In the genomic region with DNA sequence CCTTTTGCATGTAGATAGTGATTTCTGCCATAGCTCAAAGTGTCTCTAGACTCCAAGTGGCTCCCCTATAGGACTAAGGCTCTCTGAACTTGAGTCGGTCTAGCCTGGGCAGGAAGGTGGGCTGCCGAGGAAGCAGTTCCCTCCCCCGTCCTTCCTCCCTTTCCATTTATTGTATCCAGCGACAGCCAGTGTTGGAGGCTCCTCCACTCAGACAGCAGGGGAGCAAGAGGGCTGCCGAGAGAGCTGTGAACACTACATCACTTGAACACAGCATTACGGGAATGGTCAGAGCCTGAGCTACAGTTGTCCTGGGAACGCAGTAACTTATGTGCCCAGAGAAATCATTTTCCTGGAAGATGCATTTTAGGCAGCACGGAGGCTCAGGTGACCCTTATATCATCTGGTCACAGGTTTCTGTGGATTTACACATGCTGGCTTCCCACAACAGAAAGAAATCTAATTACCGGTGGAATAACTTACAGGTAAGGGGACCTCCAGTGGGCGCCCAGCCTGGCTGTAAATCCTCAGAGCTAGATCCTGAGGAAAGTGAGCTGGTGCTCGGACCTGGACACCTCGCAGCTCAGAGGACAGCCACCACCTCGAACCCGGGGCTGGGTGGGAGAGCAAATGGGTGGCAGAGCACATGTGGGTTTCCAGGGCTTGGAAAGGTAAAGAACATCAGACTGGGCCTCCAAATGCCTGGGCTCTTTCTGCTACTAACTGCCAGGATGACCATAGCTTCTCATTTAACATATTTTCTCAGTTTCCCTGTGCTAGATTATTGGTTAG, we compare ENCODE assay signal across 13 cellular contexts.
DNase-seq lines count a peak whose midpoint lies in the region; ATAC-seq and TF ChIP-seq lines count a peak whose summit lies in the region.
"Had no signal": no experiment of that assay in that cellular context is flagged by ENCODE, and none has a peak within 500 bp of the region (broad histone marks: within the 10 kb centered on the region; RNA-seq: fewer than 3 reads in every experiment).

No MANE protein-coding gene starts in this region.

- DNase-seq in NCI-H2227 treated with DMSO at 0.1 percent for 48 hours (lab: John Stamatoyannopoulos, UW) = peak; percentile 21
- peak; percentile 45 for DNase-seq in endothelial cell (ENCODE audit: low spot score)
- DNase-seq in HuH-7.5 (ENCODE audit: low spot score) = no peak
- no peak for DNase-seq in esophagus muscularis mucosa (ENCODE audit: extremely low spot score)
- DNase-seq: activated CD8-positive, alpha-beta T cell treated with anti-CD3 and anti-CD28 coated beads, Interleukin-2, amount 10 ng/mL, durations not matched to agents 7 days and 5 days; activated gamma-delta T cell; psoas muscle; SK-N-SH had no signal

- no peaks in the 10 kb centered on the region for H3K36me3 Mint-ChIP-seq in endothelial cell (ENCODE audit: low read depth, unreplicated experiment)
- H3K36me3 Mint-ChIP-seq: CD14-positive monocyte had no signal

- CTCF ChIA-PET in HEK293 (lab: Yijun Ruan, JAX) = interaction anchor here (0.6 to 1.2 kb wide), 8 partner anchors 10 to 879 kb away, joined by 3 to 4 read pairs (median 3); no protein-coding TSS in a partner anchor

- H3K27ac Mint-ChIP-seq in endothelial cell (ENCODE audit: unreplicated experiment) = no peak overlapping the region
- H3K27ac Mint-ChIP-seq: activated CD8-positive, alpha-beta T cell treated with anti-CD3 and anti-CD28 coated beads, Interleukin-2, amount 10 ng/mL, durations not matched to agents 7 days and 5 days; CD14-positive monocyte had no signal

- H3F3A ChIP-seq in neural cell (ENCODE audit: insufficient read depth, low read length, poor library complexity, severe bottlenecking) = no peaks in the 10 kb centered on the region

- H2AFZ ChIP-seq in neural cell (ENCODE audit: low read depth, low read length) = no peak overlapping the region

- no peaks in the 10 kb centered on the region for H3K9me3 Mint-ChIP-seq in endothelial cell (ENCODE audit: unreplicated experiment)

- no peak overlapping the region for H3K27ac ChIP-seq in HEK293 (ENCODE audit: extremely low read depth, low read depth, low read length)
- no peak overlapping the region for H3K27ac ChIP-seq in neural cell (ENCODE audit: low read length)
- H3K27ac ChIP-seq in esophagus muscularis mucosa (replicated peaks in 1 of 4) = no peak overlapping the region
- H3K27ac ChIP-seq: psoas muscle had no signal

- no peak overlapping the region for H3K4me2 ChIP-seq in neural cell (ENCODE audit: low read length)
- H3K4me2 ChIP-seq: SK-N-SH had no signal

- 48% methylated on average over 8 of the region's 14 CpGs for WGBS in esophagus muscularis mucosa

- no peak for TF ChIP-seq EP300 in neural cell (conservative IDR thresholded peaks at IDR 0.05; ENCODE audit: poor library complexity, severe bottlenecking)
- TF ChIP-seq EP300 in esophagus muscularis mucosa (IDR thresholded peaks at IDR 0.05) = no peak

- H3K4me3 ChIP-seq in HEK293 (ENCODE audit: low read depth, low read length) = no peak overlapping the region
- no peak overlapping the region for H3K4me3 ChIP-seq in neural cell (ENCODE audit: low read length)
- H3K4me3 ChIP-seq in esophagus muscularis mucosa = no peak overlapping the region
- H3K4me3 ChIP-seq: GM12878, psoas muscle had no signal

- intact Hi-C loops in esophagus muscularis mucosa (cut with DNase I) = no loop called here

- H3K36me3 ChIP-seq in HEK293 (ENCODE audit: control insufficient read depth in 2 of 2, insufficient read depth in 1 of 2, low read length in 2 of 2) (no peaks in the 10 kb centered on the region), neural cell (ENCODE audit: insufficient read depth, low read length) (no peaks in the 10 kb centered on the region), esophagus muscularis mucosa (no peaks in the 10 kb centered on the region)

- H3K4me1 ChIP-seq in HEK293 (ENCODE audit: control insufficient read depth, insufficient read depth, low read length) (peaks cover 15% of the 10 kb centered on the region), esophagus muscularis mucosa (peaks cover 0 to 8% (median 6%) of the 10 kb centered on the region in 4 donors)

- H3K9me3 ChIP-seq in HEK293 (ENCODE audit: control insufficient read depth, insufficient read depth, low read depth, low read length) (no peaks in the 10 kb centered on the region), neural cell (ENCODE audit: low read length) (no peaks in the 10 kb centered on the region), esophagus muscularis mucosa (no peaks in the 10 kb centered on the region)
- H3K9me3 ChIP-seq: psoas muscle, SK-N-SH had no signal

- H3K27me3 Mint-ChIP-seq in endothelial cell (ENCODE audit: unreplicated experiment) = no peaks in the 10 kb centered on the region

- TF ChIP-seq RAD21 in neural cell (conservative IDR thresholded peaks at IDR 0.05) = peak; percentile 49

- H3K9ac ChIP-seq in neural cell (ENCODE audit: low read length) = no peak overlapping the region
- H3K9ac ChIP-seq: SK-N-SH had no signal

- POLR2A ChIA-PET in HEK293 (lab: Yijun Ruan, JAX) = interaction anchor here (0.6 to 1.5 kb wide), 2 partner anchors 40 to 189 kb away, joined by 3 to 4 read pairs; no protein-coding TSS in a partner anchor

- H3K79me2 ChIP-seq in neural cell (replicated peaks; ENCODE audit: insufficient read depth, low read length) = no peaks in the 10 kb centered on the region

- no peaks in the 10 kb centered on the region for H4K20me1 ChIP-seq in neural cell (ENCODE audit: insufficient read depth)

- H3K4me1 Mint-ChIP-seq in endothelial cell (ENCODE audit: unreplicated experiment) = peaks cover 7% of the 10 kb centered on the region
- H3K4me1 Mint-ChIP-seq: CD14-positive monocyte had no signal

- H3K9me2 ChIP-seq in neural cell (ENCODE audit: insufficient read depth, low read length) = no peaks in the 10 kb centered on the region
- H3K9me2 ChIP-seq: SK-N-SH had no signal

- ATAC-seq in HG02610 (IDR thresholded peaks at IDR 0.05; ENCODE audit: unreplicated experiment) = no peak
- ATAC-seq: activated CD8-positive, alpha-beta T cell treated with anti-CD3 and anti-CD28 coated beads, Interleukin-2, amount 10 ng/mL, durations not matched to agents 7 days and 5 days; GM12878; psoas muscle had no signal

- H3K27me3 ChIP-seq in neural cell (ENCODE audit: insufficient read depth, low read depth, low read length) (no peaks in the 10 kb centered on the region), esophagus muscularis mucosa (peaks cover 0 to 31% (median 0%) of the 10 kb centered on the region in 4 donors)

- TF ChIP-seq CTCF in HEK293 (tag by site-specific recombination; IDR thresholded peaks at IDR 0.05) (peak; percentile 27; the same call in 1 of the 2 replicates), endothelial cell (IDR thresholded peaks at IDR 0.05; ENCODE audit: unreplicated experiment) (no peak), neural cell (IDR thresholded peaks at IDR 0.05; ENCODE audit: poor library complexity, severe bottlenecking) (peak; percentile 54), esophagus muscularis mucosa (IDR thresholded peaks at IDR 0.05) (no peak)

- no peak overlapping the region for H3K4me3 Mint-ChIP-seq in endothelial cell (ENCODE audit: unreplicated experiment)
- H3K4me3 Mint-ChIP-seq: activated CD8-positive, alpha-beta T cell treated with anti-CD3 and anti-CD28 coated beads, Interleukin-2, amount 10 ng/mL, durations not matched to agents 7 days and 5 days; CD14-positive monocyte had no signal

- TF ChIP-seq POLR2A in esophagus muscularis mucosa (IDR thresholded peaks at IDR 0.05; ENCODE audit: low read depth) = no peak

TF ChIP-seq in HEK293, 187 proteins besides CTCF, POLR2A, EP300 and RAD21:
- TF ChIP-seq EGR2 (tag by site-specific recombination; IDR thresholded peaks at IDR 0.05; ENCODE audit: low read depth) (0 out of 2 replicates have a peak, but pooled peaks have one; percentile 8), ZNF341 (tag by site-specific recombination; IDR thresholded peaks at IDR 0.05; ENCODE audit: low read depth) (peak; percentile 61), ZNF433 (tag by site-specific recombination; IDR thresholded peaks at IDR 0.05; ENCODE audit: low read depth) (no peak), ZSCAN18 (tag by site-specific recombination; IDR thresholded peaks at IDR 0.05) (no peak)

TF ChIP-seq in neural cell, 6 proteins besides CTCF, POLR2A, EP300 and RAD21:
- no peak for TF ChIP-seq TAF1 (IDR thresholded peaks at IDR 0.05; ENCODE audit: low read depth)
- peak; percentile 39 for TF ChIP-seq POLR2AphosphoS5 (IDR thresholded peaks at IDR 0.05)
- no peak for TF ChIP-seq REST (IDR thresholded peaks at IDR 0.05; ENCODE audit: borderline replicate concordance)
- peak; percentile 20 for TF ChIP-seq SMC3 (conservative IDR thresholded peaks at IDR 0.05; ENCODE audit: poor library complexity)
- TF ChIP-seq EZH2 (IDR thresholded peaks at IDR 0.05; ENCODE audit: borderline replicate concordance, insufficient read depth, low read length, poor library complexity, severe bottlenecking) = no peak
- TF ChIP-seq MXI1 (conservative IDR thresholded peaks at IDR 0.05; ENCODE audit: poor library complexity, severe bottlenecking) = no peak

Comparison
In these comparisons a context has a peak if more than half of its experiments do, and no peak if none do; other contexts are left out.
1. CTCF ChIP-seq: peak in HEK293 (single experiment) and neural cell (single experiment); none in endothelial cell (single experiment) and esophagus muscularis mucosa (0 of 3).
2. DNase-seq: peak in NCI-H2227 treated with DMSO at 0.1 percent for 48 hours (single experiment) and endothelial cell (single experiment); none in HuH-7.5 (single experiment) and esophagus muscularis mucosa (single experiment).